Comparison of ENCODE assay signal across 9 cellular contexts in genomic region chr11:1759151-1759850, GRCh38. TPM values are rescaled to one million over a fixed set of nuclear protein-coding genes. Genes with fewer than 3 reads are reported as not detected.
DNase-seq lines count a peak whose midpoint lies in the region; ATAC-seq, FAIRE-seq and TF ChIP-seq lines count a peak whose summit lies in the region.
"Had no signal": no experiment of that assay in that cellular context is flagged by ENCODE, and none has a peak within 500 bp of the region (broad histone marks: within the 10 kb centered on the region; RNA-seq: fewer than 3 reads in every experiment).

No MANE protein-coding gene starts in this region.

- H3K9ac ChIP-seq in kidney (ENCODE audit: low read length in 2 of 2), result peak overlapping the region; percentile 45 to 79

- peak overlapping the region; percentile 82 for H3K4me3 Mint-ChIP-seq in activated naive CD8-positive, alpha-beta T cell treated with anti-CD3 and anti-CD28 coated beads, Interleukin-2, amount 10 ng/mL, durations not matched to agents 7 days and 5 days
- H3K4me3 Mint-ChIP-seq in HFFc6, result no peak overlapping the region

- H3K27ac Mint-ChIP-seq in activated naive CD8-positive, alpha-beta T cell treated with anti-CD3 and anti-CD28 coated beads, Interleukin-2, amount 10 ng/mL, durations not matched to agents 7 days and 5 days, result peak overlapping the region; percentile 94
- no peak overlapping the region for H3K27ac Mint-ChIP-seq in HFFc6

- no peaks in the 10 kb centered on the region for H3K27me3 ChIP-seq in HL-60 (ENCODE audit: insufficient read depth, poor library complexity, severe bottlenecking)

- H3K9me3 Mint-ChIP-seq in activated naive CD8-positive, alpha-beta T cell treated with anti-CD3 and anti-CD28 coated beads, Interleukin-2, amount 10 ng/mL, durations not matched to agents 7 days and 5 days, result no peaks in the 10 kb centered on the region
- no peaks in the 10 kb centered on the region for H3K9me3 Mint-ChIP-seq in HFFc6

- H3K36me3 ChIP-seq in kidney (ENCODE audit: control insufficient read depth in 1 of 2, insufficient read depth in 2 of 2, low read length in 2 of 2), result peaks cover 5 to 40% of the 10 kb centered on the region in 2 donors

- H3K27ac ChIP-seq in HL-60 (replicated peaks) (peak overlapping the region; percentile 79), kidney (ENCODE audit: low read depth in 2 of 2, low read length in 2 of 2) (peak overlapping the region; percentile 96 to 99), skin epidermis (peak overlapping the region in 19 of 21 experiments; percentile 13 to 99 (median 86))

- no peaks in the 10 kb centered on the region for H3K27me3 Mint-ChIP-seq in activated naive CD8-positive, alpha-beta T cell treated with anti-CD3 and anti-CD28 coated beads, Interleukin-2, amount 10 ng/mL, durations not matched to agents 7 days and 5 days
- H3K27me3 Mint-ChIP-seq in HFFc6 (ENCODE audit: insufficient read depth), result peaks cover 2% of the 10 kb centered on the region; the same call in 1 of the 2 replicates

- peaks cover 56% of the 10 kb centered on the region for H3K4me1 Mint-ChIP-seq in activated naive CD8-positive, alpha-beta T cell treated with anti-CD3 and anti-CD28 coated beads, Interleukin-2, amount 10 ng/mL, durations not matched to agents 7 days and 5 days
- H3K4me1 Mint-ChIP-seq in HFFc6 (ENCODE audit: low read depth), result peaks cover 21% of the 10 kb centered on the region

- no peak for FAIRE-seq in kidney (lab: Jason Lieb, UNC)
- FAIRE-seq: RCC 7860 had no signal

- H3K36me3 Mint-ChIP-seq in activated naive CD8-positive, alpha-beta T cell treated with anti-CD3 and anti-CD28 coated beads, Interleukin-2, amount 10 ng/mL, durations not matched to agents 7 days and 5 days, result peaks cover 21% of the 10 kb centered on the region
- H3K36me3 Mint-ChIP-seq in HFFc6 (ENCODE audit: low read depth), result no peaks in the 10 kb centered on the region

- H3K4me3 ChIP-seq in HL-60 (replicated peaks; ENCODE audit: insufficient read depth, low read length), result no peak overlapping the region
- H3K4me3 ChIP-seq in kidney (ENCODE audit: low read length in 2 of 2), result peak overlapping the region in 1 of 2 donors; percentile 39
- no peak overlapping the region for H3K4me3 ChIP-seq in skin epidermis

- no peaks in the 10 kb centered on the region for H3K9me3 ChIP-seq in kidney (ENCODE audit: control insufficient read depth in 1 of 2, low read length in 2 of 2)

- POLR2A ChIA-PET in activated naive CD8-positive, alpha-beta T cell treated with anti-CD3 and anti-CD28 coated beads, Interleukin-2, amount 10 ng/mL, durations not matched to agents 7 days and 5 days (lab: Charles Lee), result no interaction called here

- no peak for DNase-seq in HL-60 (ENCODE audit: low read depth in 1 of 2, low spot score in 1 of 2)
- DNase-seq in activated naive CD8-positive, alpha-beta T cell treated with anti-CD3 and anti-CD28 coated beads, Interleukin-2, amount 10 ng/mL, durations not matched to agents 7 days and 5 days, result peak; percentile 38
- DNase-seq in kidney, result peak; percentile 82
- DNase-seq in central memory CD4-positive, alpha-beta T cell, result no peak
- DNase-seq in HFFc6, result no peak
- no peak for DNase-seq in COR-L47 (lab: John Stamatoyannopoulos, UW)

- ATAC-seq in activated naive CD8-positive, alpha-beta T cell treated with anti-CD3 and anti-CD28 coated beads, Interleukin-2, amount 10 ng/mL, durations not matched to agents 7 days and 5 days (ENCODE audit: low read depth), result no peak
- ATAC-seq in GM19328 (IDR thresholded peaks at IDR 0.05; ENCODE audit: unreplicated experiment), result no peak

- intact Hi-C loops in kidney (cut with DNase I), result no loop called here

- TF ChIP-seq CTCF in HL-60 (IDR thresholded peaks at IDR 0.05; ENCODE audit: insufficient read depth, low read length), result no peak
- no peak for TF ChIP-seq CTCF in kidney (IDR thresholded peaks at IDR 0.05; ENCODE audit: borderline replicate concordance, extremely low read depth, insufficient read depth)
- no peak for TF ChIP-seq CTCF in HFFc6 (IDR thresholded peaks at IDR 0.05)

- H3K4me1 ChIP-seq in kidney (ENCODE audit: control insufficient read depth in 1 of 2, insufficient read depth in 1 of 2, low read depth in 1 of 2, low read length in 2 of 2), result peaks cover 33 to 80% of the 10 kb centered on the region in 2 donors

RNA-seq across cellular contexts. Expression of gene CTSD, which starts 4.4 kb away (rescaled TPM):
- total RNA-seq in activated naive CD8-positive, alpha-beta T cell treated with anti-CD3 and anti-CD28 coated beads, Interleukin-2, amount 10 ng/mL, durations not matched to agents 7 days and 5 days, result 100 to 1,000 TPM; 192 to 208 TPM
- total RNA-seq in kidney, result 2,183 TPM
- polyA plus RNA-seq in kidney (ENCODE audit: insufficient read depth, low read depth, low replicate concordance), result 2,764 TPM
- total RNA-seq in HFFc6 (2021; fragmentation: NEBNext Ultra II Directional; extraction: Animal tissue kit (Norgen Biotek cat#: 25700)), result 100 to 1,000 TPM; 212 to 240 (median 229) TPM

RNA-seq across cellular contexts. Expression of gene IFITM10, which starts 8.9 kb away (rescaled TPM):
- 1 to 10 TPM in 1 of 2 experiments, under 1 TPM in 1; 0.82 to 1.3 TPM for total RNA-seq in activated naive CD8-positive, alpha-beta T cell treated with anti-CD3 and anti-CD28 coated beads, Interleukin-2, amount 10 ng/mL, durations not matched to agents 7 days and 5 days
- total RNA-seq in kidney, result 6.4 TPM
- polyA plus RNA-seq in kidney (ENCODE audit: insufficient read depth, low read depth, low replicate concordance), result 2.3 TPM
- total RNA-seq in HFFc6 (2021; fragmentation: NEBNext Ultra II Directional; extraction: Animal tissue kit (Norgen Biotek cat#: 25700)), result under 1 TPM; 0.21 to 0.71 (median 0.45) TPM

Comparison
In these comparisons a context has a peak if more than half of its experiments do, and no peak if none do; other contexts are left out.
1. DNase-seq: peak in activated naive CD8-positive, alpha-beta T cell treated with anti-CD3 and anti-CD28 coated beads, Interleukin-2, amount 10 ng/mL, durations not matched to agents 7 days and 5 days (single experiment) and kidney (single experiment); none in HL-60 (0 of 2), central memory CD4-positive, alpha-beta T cell (single experiment), HFFc6 (single experiment) and COR-L47 (single experiment).
2. Peak in every context shown above with its lines, with median percentiles within 50 percentile points of each other: H3K27ac ChIP-seq.